ENCODE assay signal across 11 cellular contexts in the genomic region with DNA sequence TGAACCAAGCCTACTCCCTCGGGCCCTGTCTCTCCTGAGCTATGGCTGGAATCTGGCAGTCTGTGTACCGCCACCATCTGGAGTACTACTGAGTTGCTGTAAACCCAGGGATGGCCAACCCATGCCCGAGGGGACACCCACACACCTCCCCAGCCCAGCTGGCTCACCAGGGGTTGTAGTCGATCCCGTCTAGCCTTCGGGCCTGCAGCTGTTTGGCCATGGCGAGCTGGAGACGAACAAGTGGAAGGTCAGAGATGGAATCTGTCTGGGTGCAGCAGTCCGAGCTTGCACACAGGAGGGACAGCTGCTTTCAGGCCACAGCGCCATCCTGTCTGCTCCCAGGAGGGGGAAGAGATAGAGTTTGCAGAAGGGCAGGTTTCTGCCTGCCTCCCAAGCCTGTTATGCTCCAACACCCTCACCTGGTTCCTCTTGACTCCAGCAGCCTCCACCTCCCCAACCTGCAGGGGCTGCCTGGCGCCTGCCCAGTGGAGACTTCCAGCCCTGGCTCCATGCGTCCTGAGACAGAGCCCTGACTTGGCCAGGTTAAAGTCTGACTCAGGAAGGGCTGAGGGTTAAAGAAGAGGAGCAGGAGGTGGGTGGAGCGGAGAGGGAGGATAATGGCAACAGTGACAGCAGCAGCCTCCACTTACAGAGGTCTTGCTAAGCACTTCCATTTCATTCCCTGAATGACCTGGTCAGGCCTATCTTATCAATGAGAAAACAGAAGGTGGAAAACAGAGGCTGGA. TPM values are rescaled to one million over a fixed set of nuclear protein-coding genes. Genes with fewer than 3 reads are reported as not detected.
DNase-seq lines count a peak whose midpoint lies in the region; ATAC-seq, FAIRE-seq and TF ChIP-seq lines count a peak whose summit lies in the region.
"Had no signal": no experiment of that assay in that cellular context is flagged by ENCODE, and none has a peak within 500 bp of the region (broad histone marks: within the 10 kb centered on the region; RNA-seq: fewer than 3 reads in every experiment).

No MANE protein-coding gene starts in this region.

- TF ChIP-seq CTCF in K562 (IDR thresholded peaks at IDR 0.05 in 2 of 3, conservative IDR thresholded peaks at IDR 0.05 in 1 of 3; ENCODE audit: insufficient read depth in 2 of 3, low read depth in 1 of 3, low read length in 3 of 3): peak in 2 of 3 experiments; percentile 36 to 41; a peak in 4 of 6 replicates

- H3K36me3 ChIP-seq in BLaER1 (peaks cover 30% of the 10 kb centered on the region), K562 (ENCODE audit: control insufficient read depth, insufficient read depth, low read length) (peaks cover 7% of the 10 kb centered on the region; the same call in 2 of the 3 replicates), mesenchymal stem cell (ENCODE audit: control insufficient read depth in 1 of 2, insufficient read depth in 2 of 2, low read depth in 1 of 2, low read length in 2 of 2) (peaks cover 8 to 11% of the 10 kb centered on the region in 2 experiments)

- H3K4me1 ChIP-seq in BLaER1 (peaks cover 36% of the 10 kb centered on the region), K562 (replicated peaks in 1 of 2; ENCODE audit: control insufficient read depth in 2 of 2, insufficient read depth in 2 of 2, low read length in 2 of 2) (peaks cover 21 to 26% of the 10 kb centered on the region in 2 experiments; a peak in 4 of 5 replicates), mesenchymal stem cell (ENCODE audit: control insufficient read depth, insufficient read depth, low read depth, low read length) (peaks cover 2% of the 10 kb centered on the region)

- no peak overlapping the region for H4K91ac ChIP-seq in mesenchymal stem cell (ENCODE audit: low read length)

- TF ChIP-seq EP300 in K562 (IDR thresholded peaks at IDR 0.05; ENCODE audit: low read length): peak; percentile 80

- FAIRE-seq in K562 (lab: Jason Lieb, UNC) (peak; percentile 100), frontal cortex (lab: Jason Lieb, UNC) (no peak)
- FAIRE-seq: endothelial cell of umbilical vein, H54 had no signal

- no peak overlapping the region for H3K23ac ChIP-seq in mesenchymal stem cell (ENCODE audit: low read length in 2 of 2)

- DNase-seq in NCI-H146 treated with DMSO at 0.1 percent for 48 hours (lab: John Stamatoyannopoulos, UW; ENCODE audit: unreplicated experiment) (peak; percentile 28), K562 (ENCODE audit: extremely low read depth in 1 of 4, low spot score in 3 of 4) (peak; percentile 92 to 94 (median 94)), mesenchymal stem cell (peak; percentile 6), NCI-H524 treated with DMSO at 0.1 percent for 48 hours (lab: John Stamatoyannopoulos, UW) (no peak), frontal cortex (ENCODE audit: low spot score in 2 of 2) (no peak)
- DNase-seq in activated CD4-positive, alpha-beta T cell treated with anti-CD3 and anti-CD28 coated beads for 36 hours: no peak

- H3K9me3 ChIP-seq in BLaER1 (peaks cover 6% of the 10 kb centered on the region; the same call in 1 of the 2 replicates), K562 (replicated peaks; ENCODE audit: control insufficient read depth, insufficient read depth, low read depth, low read length) (peaks cover 8% of the 10 kb centered on the region), mesenchymal stem cell (ENCODE audit: control insufficient read depth, low read length) (peaks cover 5% of the 10 kb centered on the region)

- H2AFZ ChIP-seq in K562 (ENCODE audit: low read depth, low read length) (peak overlapping the region; percentile 67), mesenchymal stem cell (ENCODE audit: low read depth, low read length) (no peak overlapping the region)

- intact Hi-C loops in K562 (cut with micrococcal nuclease): loop anchor here (1.0 kb wide), 1 partner anchor 16 kb away; a partner anchor contains a TSS
- intact Hi-C loops in activated CD4-positive, alpha-beta T cell treated with anti-CD3 and anti-CD28 coated beads for 36 hours (cut with DNase I, micrococcal nuclease): no loop called here

- no peaks in the 10 kb centered on the region for H3K27me3 Mint-ChIP-seq in activated CD4-positive, alpha-beta T cell treated with anti-CD3 and anti-CD28 coated beads for 36 hours
- H3K27me3 Mint-ChIP-seq: activated naive CD4-positive, alpha-beta T cell treated with anti-CD3 and anti-CD28 coated beads, Interleukin-2, amount 50 U/mL, for 24 hours had no signal

- peak; percentile 95 for ATAC-seq in K562
- no peak for ATAC-seq in HG03139 (IDR thresholded peaks at IDR 0.05; ENCODE audit: unreplicated experiment)
- no peak for ATAC-seq in activated CD4-positive, alpha-beta T cell treated with anti-CD3 and anti-CD28 coated beads for 36 hours

- no peak for TF ChIP-seq POLR2A in K562 (conservative IDR thresholded peaks at IDR 0.05)

- POLR2A ChIA-PET in K562 (lab: Yijun Ruan, JAX): interaction anchor here (0.5 to 2.5 kb wide), 11 partner anchors 9 to 111 kb away, joined by 3 to 9 read pairs (median 3); a partner anchor contains a TSS
- POLR2A ChIA-PET in activated CD4-positive, alpha-beta T cell treated with anti-CD3 and anti-CD28 coated beads for 36 hours (lab: Charles Lee): no interaction called here

- no peak for TF ChIP-seq RAD21 in K562 (CRISPR knock-in tag; conservative IDR thresholded peaks at IDR 0.05 in 1 of 2, IDR thresholded peaks at IDR 0.05 in 1 of 2)

- no peak overlapping the region for H3K4ac ChIP-seq in mesenchymal stem cell (ENCODE audit: low read depth in 1 of 2, low read length in 2 of 2)

- H4K8ac ChIP-seq in mesenchymal stem cell (ENCODE audit: low read length): no peak overlapping the region

- H2AK5ac ChIP-seq in mesenchymal stem cell (ENCODE audit: low read length, severe bottlenecking): no peak overlapping the region

- peaks cover 4% of the 10 kb centered on the region; the same call in 1 of the 3 replicates for H3K79me2 ChIP-seq in K562 (ENCODE audit: control insufficient read depth, insufficient read depth, low read length)

- BruUV-seq in K562 (replicated peaks; lab: Mats Ljungman, UMichigan): no TSS peak

- H3K18ac ChIP-seq in mesenchymal stem cell (ENCODE audit: low read depth in 1 of 2, low read length in 2 of 2): no peak overlapping the region

- H3K4me3 ChIP-seq in BLaER1: no peak overlapping the region
- no peak overlapping the region; the same call in 1 of the 2 replicates for H3K4me3 ChIP-seq in K562
- no peak overlapping the region for H3K4me3 ChIP-seq in mesenchymal stem cell (ENCODE audit: insufficient read depth in 1 of 2, low read depth in 1 of 2, low read length in 2 of 2)

- no peak overlapping the region for H2BK5ac ChIP-seq in mesenchymal stem cell (ENCODE audit: low read depth, low read length, poor library complexity, severe bottlenecking)

- CTCF ChIA-PET in K562 (lab: Yijun Ruan, JAX; ENCODE audit: low intra/inter-chr PET ratio): no interaction called here
- CTCF ChIA-PET in activated CD4-positive, alpha-beta T cell treated with anti-CD3 and anti-CD28 coated beads for 36 hours (lab: Charles Lee): interaction anchor here (0.8 to 1.6 kb wide), 2 partner anchors 18 to 56 kb away, joined by 3 to 5 read pairs; no protein-coding TSS in a partner anchor

- 20% methylated on average over 12 of the region's 13 CpGs for WGBS in K562 (ENCODE audit: insufficient coverage, low coverage, missing lambda C conversion rate)
- WGBS in mesenchymal stem cell: 79% methylated on average over 9 of the region's 13 CpGs

- H3K9me3 Mint-ChIP-seq in activated CD4-positive, alpha-beta T cell treated with anti-CD3 and anti-CD28 coated beads for 36 hours (ENCODE audit: low read depth): peaks cover 3% of the 10 kb centered on the region
- H3K9me3 Mint-ChIP-seq: activated naive CD4-positive, alpha-beta T cell treated with anti-CD3 and anti-CD28 coated beads, Interleukin-2, amount 50 U/mL, for 24 hours had no signal

- peak overlapping the region; percentile 58 for H3K27ac ChIP-seq in BLaER1
- H3K27ac ChIP-seq in K562 (ENCODE audit: extremely low read depth, low read depth, low read length): peak overlapping the region; percentile 79
- no peak overlapping the region for H3K27ac ChIP-seq in mesenchymal stem cell (ENCODE audit: low read length, poor library complexity, severe bottlenecking)

- H3K9ac ChIP-seq in BLaER1 (no peak overlapping the region), K562 (ENCODE audit: insufficient read depth in 1 of 2, low read depth in 2 of 2, low read length in 2 of 2) (peak overlapping the region; percentile 55 to 72), mesenchymal stem cell (ENCODE audit: low read length) (no peak overlapping the region)

- no peak overlapping the region for H3K27ac Mint-ChIP-seq in activated CD4-positive, alpha-beta T cell treated with anti-CD3 and anti-CD28 coated beads for 36 hours
- H3K27ac Mint-ChIP-seq: activated naive CD4-positive, alpha-beta T cell treated with anti-CD3 and anti-CD28 coated beads, Interleukin-2, amount 50 U/mL, for 24 hours had no signal

- in situ Hi-C loops in K562 (cut with MboI): no loop called here

- H3K9me1 ChIP-seq in K562 (ENCODE audit: control insufficient read depth, insufficient read depth, low read length): peaks cover 10% of the 10 kb centered on the region

- H3K27me3 ChIP-seq in BLaER1 (no peaks in the 10 kb centered on the region), K562 (ENCODE audit: control insufficient read depth in 2 of 2, insufficient read depth in 2 of 2, low read length in 2 of 2) (no peaks in the 10 kb centered on the region), mesenchymal stem cell (ENCODE audit: control insufficient read depth in 1 of 2, insufficient read depth in 1 of 2, low read length in 2 of 2) (no peaks in the 10 kb centered on the region)

- H3K14ac ChIP-seq in mesenchymal stem cell (ENCODE audit: low read length in 2 of 2): no peak overlapping the region

- peaks cover 15% of the 10 kb centered on the region for H3K36me3 Mint-ChIP-seq in activated CD4-positive, alpha-beta T cell treated with anti-CD3 and anti-CD28 coated beads for 36 hours (ENCODE audit: low read depth)

- no peaks in the 10 kb centered on the region for H3K4me1 Mint-ChIP-seq in activated CD4-positive, alpha-beta T cell treated with anti-CD3 and anti-CD28 coated beads for 36 hours

- no peak overlapping the region for H3K4me3 Mint-ChIP-seq in activated CD4-positive, alpha-beta T cell treated with anti-CD3 and anti-CD28 coated beads for 36 hours
- H3K4me3 Mint-ChIP-seq: activated naive CD4-positive, alpha-beta T cell treated with anti-CD3 and anti-CD28 coated beads, Interleukin-2, amount 50 U/mL, for 24 hours had no signal

- H2BK120ac ChIP-seq in mesenchymal stem cell (ENCODE audit: low read depth, low read length): no peak overlapping the region

- no peak overlapping the region for H2BK12ac ChIP-seq in mesenchymal stem cell (ENCODE audit: low read length in 2 of 2)

- no peak overlapping the region for H2BK15ac ChIP-seq in mesenchymal stem cell (ENCODE audit: low read depth, poor library complexity, severe bottlenecking)

- H3K4me2 ChIP-seq in BLaER1 (peak overlapping the region; percentile 73), K562 (ENCODE audit: insufficient read depth, low read length) (peak overlapping the region; percentile 81), mesenchymal stem cell (ENCODE audit: low read length, poor library complexity, severe bottlenecking) (no peak overlapping the region)

- peaks cover 12% of the 10 kb centered on the region for H3K79me1 ChIP-seq in mesenchymal stem cell (replicated peaks; ENCODE audit: low read length, poor library complexity, severe bottlenecking)

- peaks cover 23% of the 10 kb centered on the region for H4K20me1 ChIP-seq in BLaER1
- H4K20me1 ChIP-seq in K562 (replicated peaks; ENCODE audit: control insufficient read depth, insufficient read depth, low read length): no peaks in the 10 kb centered on the region

RNA-seq across cellular contexts. Expression of a gene that starts 15.8 kb away (rescaled TPM):
- 36.0 and 123 TPM in 2 replicates for total RNA-seq in K562 (2011; cell fraction: chromatin; rRNA removed; ENCODE audit: low replicate concordance)
- total RNA-seq in K562 (2011; cell fraction: nucleolus; rRNA removed): 67.4 and 74.2 TPM in 2 replicates
- total RNA-seq in K562 (2011; cell fraction: nucleoplasm; rRNA removed): 36.3 and 47.1 TPM in 2 replicates
- total RNA-seq in K562 (2014; rRNA removed) (42.9 and 51.1 TPM in 2 replicates), K562 (2014; rRNA removed; fragmentation: Illumina TruSeq; extraction: Trizol) (12.1 and 20.6 TPM in 2 replicates), K562 (2015; rRNA removed; fragmentation: Illumina TruSeq; extraction: Trizol) (29.5 and 33.6 TPM in 2 replicates), K562 (2021) (121 and 133 TPM in 2 replicates), frontal cortex (10.2 TPM)
- polyA plus RNA-seq in K562 (2011; rRNA removed) (50.5 and 79.2 TPM in 2 replicates), K562 (2014; fragmentation: Illumina TruSeq; extraction: Trizol) (37.4 and 49.5 TPM in 2 replicates), K562 (2014; fragmentation: Nextera tagmentation; extraction: Ambion mirVana) (10 to 100 TPM; 10.6 to 13.2 TPM), K562 (2014; rRNA removed) (45.2 and 71.9 TPM in 2 replicates)
- polyA plus RNA-seq in K562 (2011; cell fraction: cytosol; rRNA removed): 59.3 and 94.1 TPM in 2 replicates
- 201 and 270 TPM in 2 replicates for polyA plus RNA-seq in K562 (2011; cell fraction: nucleus; rRNA removed)
- 54.2 and 74.3 TPM in 2 replicates for polyA plus RNA-seq in K562 (2012)
- 20.6 and 27.5 TPM in 2 replicates for polyA minus RNA-seq in K562 (2011; rRNA and poly(A)+ RNA removed)
- polyA minus RNA-seq in K562 (2011; cell fraction: cytosol; rRNA and poly(A)+ RNA removed): 24.1 and 29.0 TPM in 2 replicates
- 23.0 and 42.3 TPM in 2 replicates for polyA minus RNA-seq in K562 (2011; cell fraction: nucleus; rRNA and poly(A)+ RNA removed)
- 9.0 TPM for polyA plus RNA-seq in mesenchymal stem cell (2013, experiment 1 of 2)
- 8.9 TPM for polyA plus RNA-seq in mesenchymal stem cell (2013, experiment 2 of 2)
- total RNA-seq in activated CD4-positive, alpha-beta T cell treated with anti-CD3 and anti-CD28 coated beads for 36 hours: 10 to 100 TPM; 87.9 to 92.9 TPM

RNA-seq across cellular contexts. Expression of a gene that starts 27.1 kb away (rescaled TPM):
- total RNA-seq in K562 (2011; cell fraction: chromatin; rRNA removed; ENCODE audit: low replicate concordance): 4.9 and 20.6 TPM in 2 replicates
- total RNA-seq in K562 (2011; cell fraction: nucleolus; rRNA removed): 39.7 and 40.4 TPM in 2 replicates
- 11.4 and 14.2 TPM in 2 replicates for total RNA-seq in K562 (2011; cell fraction: nucleoplasm; rRNA removed)
- 91.0 and 99.6 TPM in 2 replicates for total RNA-seq in K562 (2014; rRNA removed)
- 6.3 and 8.8 TPM in 2 replicates for total RNA-seq in K562 (2014; rRNA removed; fragmentation: Illumina TruSeq; extraction: Trizol)
- 25.5 and 26.3 TPM in 2 replicates for total RNA-seq in K562 (2015; rRNA removed; fragmentation: Illumina TruSeq; extraction: Trizol)
- total RNA-seq in K562 (2021): 83.2 and 84.9 TPM in 2 replicates
- 30.0 and 42.1 TPM in 2 replicates for polyA plus RNA-seq in K562 (2011; rRNA removed)
- polyA plus RNA-seq in K562 (2011; cell fraction: cytosol; rRNA removed): 52.4 and 156 TPM in 2 replicates
- polyA plus RNA-seq in K562 (2011; cell fraction: nucleus; rRNA removed): 58.2 and 77.0 TPM in 2 replicates
- polyA plus RNA-seq in K562 (2012): 34.3 and 45.7 TPM in 2 replicates
- polyA plus RNA-seq in K562 (2014; fragmentation: Illumina TruSeq; extraction: Trizol): 8.7 and 16.3 TPM in 2 replicates
- 1 to 10 TPM; 1.2 to 3.8 TPM for polyA plus RNA-seq in K562 (2014; fragmentation: Nextera tagmentation; extraction: Ambion mirVana)
- 77.2 and 80.2 TPM in 2 replicates for polyA plus RNA-seq in K562 (2014; rRNA removed)
- 10.2 and 12.4 TPM in 2 replicates for polyA minus RNA-seq in K562 (2011; rRNA and poly(A)+ RNA removed)
- 23.4 and 24.1 TPM in 2 replicates for polyA minus RNA-seq in K562 (2011; cell fraction: cytosol; rRNA and poly(A)+ RNA removed)
- 16.2 and 20.6 TPM in 2 replicates for polyA minus RNA-seq in K562 (2011; cell fraction: nucleus; rRNA and poly(A)+ RNA removed)
- polyA plus RNA-seq in mesenchymal stem cell (2013, experiment 1 of 2): 9.6 TPM
- polyA plus RNA-seq in mesenchymal stem cell (2013, experiment 2 of 2): 9.0 TPM
- 21.6 TPM for total RNA-seq in frontal cortex
- 1 to 10 TPM; 7.3 to 9.3 TPM for total RNA-seq in activated CD4-positive, alpha-beta T cell treated with anti-CD3 and anti-CD28 coated beads for 36 hours

RNA-seq across cellular contexts. Expression of a gene that starts 36.4 kb away (rescaled TPM):
- total RNA-seq in K562 (2011; cell fraction: chromatin; rRNA removed; ENCODE audit: low replicate concordance): 34.0 and 59.4 TPM in 2 replicates
- total RNA-seq in K562 (2011; cell fraction: nucleolus; rRNA removed): 26.8 and 33.7 TPM in 2 replicates
- total RNA-seq in K562 (2011; cell fraction: nucleoplasm; rRNA removed): 23.8 and 32.1 TPM in 2 replicates
- total RNA-seq in K562 (2014; rRNA removed) (11.1 and 16.0 TPM in 2 replicates), K562 (2014; rRNA removed; fragmentation: Illumina TruSeq; extraction: Trizol) (6.5 and 8.8 TPM in 2 replicates), K562 (2015; rRNA removed; fragmentation: Illumina TruSeq; extraction: Trizol) (8.5 and 9.2 TPM in 2 replicates), K562 (2021) (11.7 and 14.7 TPM in 2 replicates), frontal cortex (9.8 TPM)
- polyA plus RNA-seq in K562 (2011; rRNA removed) (16.1 and 20.2 TPM in 2 replicates), K562 (2014; fragmentation: Illumina TruSeq; extraction: Trizol) (13.4 and 14.8 TPM in 2 replicates), K562 (2014; fragmentation: Nextera tagmentation; extraction: Ambion mirVana) (10 to 100 TPM in 1 of 2 experiments, 1 to 10 TPM in 1; 6.4 to 11.0 TPM), K562 (2014; rRNA removed) (16.8 and 21.8 TPM in 2 replicates)
- polyA plus RNA-seq in K562 (2011; cell fraction: cytosol; rRNA removed): 21.7 and 22.5 TPM in 2 replicates
- polyA plus RNA-seq in K562 (2011; cell fraction: nucleus; rRNA removed): 41.4 and 54.7 TPM in 2 replicates
- 9.8 and 19.5 TPM in 2 replicates for polyA plus RNA-seq in K562 (2012)
- polyA minus RNA-seq in K562 (2011; rRNA and poly(A)+ RNA removed): 6.0 and 7.0 TPM in 2 replicates
- polyA minus RNA-seq in K562 (2011; cell fraction: cytosol; rRNA and poly(A)+ RNA removed): 5.9 and 6.1 TPM in 2 replicates
- polyA minus RNA-seq in K562 (2011; cell fraction: nucleus; rRNA and poly(A)+ RNA removed): 6.3 and 7.3 TPM in 2 replicates
- 5.2 TPM for polyA plus RNA-seq in mesenchymal stem cell (2013, experiment 1 of 2)
- 5.6 TPM for polyA plus RNA-seq in mesenchymal stem cell (2013, experiment 2 of 2)
- 10 to 100 TPM; 14.8 to 18.5 TPM for total RNA-seq in activated CD4-positive, alpha-beta T cell treated with anti-CD3 and anti-CD28 coated beads for 36 hours

RNA-seq across cellular contexts. Expression of a gene that starts 36.6 kb away (rescaled TPM):
- total RNA-seq in K562 (2011; cell fraction: chromatin; rRNA removed; ENCODE audit: low replicate concordance): 23.0 and 71.8 TPM in 2 replicates
- 46.7 and 55.7 TPM in 2 replicates for total RNA-seq in K562 (2011; cell fraction: nucleolus; rRNA removed)
- 50.5 and 51.6 TPM in 2 replicates for total RNA-seq in K562 (2011; cell fraction: nucleoplasm; rRNA removed)
- total RNA-seq in K562 (2014; rRNA removed) (15.3 and 17.2 TPM in 2 replicates), K562 (2014; rRNA removed; fragmentation: Illumina TruSeq; extraction: Trizol) (5.5 and 6.4 TPM in 2 replicates), K562 (2015; rRNA removed; fragmentation: Illumina TruSeq; extraction: Trizol) (8.4 TPM in 2 replicates), K562 (2021) (23.5 and 24.7 TPM in 2 replicates), frontal cortex (19.6 TPM)
- polyA plus RNA-seq in K562 (2011; rRNA removed) (8.9 and 11.5 TPM in 2 replicates), K562 (2014; fragmentation: Illumina TruSeq; extraction: Trizol) (14.0 and 19.8 TPM in 2 replicates), K562 (2014; fragmentation: Nextera tagmentation; extraction: Ambion mirVana) (1 to 10 TPM; 2.9 to 3.5 TPM), K562 (2014; rRNA removed) (13.4 and 15.4 TPM in 2 replicates)
- 12.9 and 17.9 TPM in 2 replicates for polyA plus RNA-seq in K562 (2011; cell fraction: cytosol; rRNA removed)
- 10.0 and 13.2 TPM in 2 replicates for polyA plus RNA-seq in K562 (2011; cell fraction: nucleus; rRNA removed)
- polyA plus RNA-seq in K562 (2012): 14.0 and 15.6 TPM in 2 replicates
- polyA minus RNA-seq in K562 (2011; rRNA and poly(A)+ RNA removed): 13.2 and 19.4 TPM in 2 replicates
- 13.9 and 15.2 TPM in 2 replicates for polyA minus RNA-seq in K562 (2011; cell fraction: cytosol; rRNA and poly(A)+ RNA removed)
- 7.0 and 8.6 TPM in 2 replicates for polyA minus RNA-seq in K562 (2011; cell fraction: nucleus; rRNA and poly(A)+ RNA removed)
- polyA plus RNA-seq in mesenchymal stem cell (2013, experiment 1 of 2): 45.4 TPM
- 46.0 TPM for polyA plus RNA-seq in mesenchymal stem cell (2013, experiment 2 of 2)
- total RNA-seq in activated CD4-positive, alpha-beta T cell treated with anti-CD3 and anti-CD28 coated beads for 36 hours: 10 to 100 TPM; 14.9 to 15.5 TPM

RNA-seq across cellular contexts. Expression of a gene that starts 58.3 kb away (rescaled TPM):
- 18.2 and 40.1 TPM in 2 replicates for total RNA-seq in K562 (2011; cell fraction: chromatin; rRNA removed; ENCODE audit: low replicate concordance)
- 20.8 and 24.3 TPM in 2 replicates for total RNA-seq in K562 (2011; cell fraction: nucleolus; rRNA removed)
- total RNA-seq in K562 (2011; cell fraction: nucleoplasm; rRNA removed): 19.8 and 21.3 TPM in 2 replicates
- total RNA-seq in K562 (2014; rRNA removed) (9.9 and 16.6 TPM in 2 replicates), K562 (2014; rRNA removed; fragmentation: Illumina TruSeq; extraction: Trizol) (8.0 and 10.5 TPM in 2 replicates), K562 (2015; rRNA removed; fragmentation: Illumina TruSeq; extraction: Trizol) (11.4 TPM in 2 replicates), K562 (2021) (24.4 and 27.5 TPM in 2 replicates), frontal cortex (6.5 TPM)
- polyA plus RNA-seq in K562 (2011; rRNA removed) (21.7 and 24.9 TPM in 2 replicates), K562 (2014; fragmentation: Illumina TruSeq; extraction: Trizol) (28.7 and 30.5 TPM in 2 replicates), K562 (2014; fragmentation: Nextera tagmentation; extraction: Ambion mirVana) (1 to 10 TPM; 2.3 to 3.0 TPM), K562 (2014; rRNA removed) (14.3 and 18.6 TPM in 2 replicates)
- polyA plus RNA-seq in K562 (2011; cell fraction: cytosol; rRNA removed): 22.3 and 28.3 TPM in 2 replicates
- polyA plus RNA-seq in K562 (2011; cell fraction: nucleus; rRNA removed): 27.4 and 32.4 TPM in 2 replicates
- polyA plus RNA-seq in K562 (2012): 22.9 and 34.5 TPM in 2 replicates
- polyA minus RNA-seq in K562 (2011; rRNA and poly(A)+ RNA removed): 15.3 and 16.0 TPM in 2 replicates
- polyA minus RNA-seq in K562 (2011; cell fraction: cytosol; rRNA and poly(A)+ RNA removed): 6.4 and 6.9 TPM in 2 replicates
- 7.1 and 10.0 TPM in 2 replicates for polyA minus RNA-seq in K562 (2011; cell fraction: nucleus; rRNA and poly(A)+ RNA removed)
- 16.8 TPM for polyA plus RNA-seq in mesenchymal stem cell (2013, experiment 1 of 2)
- polyA plus RNA-seq in mesenchymal stem cell (2013, experiment 2 of 2): 17.1 TPM
- 10 to 100 TPM; 10.5 to 14.0 TPM for total RNA-seq in activated CD4-positive, alpha-beta T cell treated with anti-CD3 and anti-CD28 coated beads for 36 hours

Comparison
In these comparisons a context has a peak if more than half of its experiments do, and no peak if none do; other contexts are left out.
1. H3K9ac ChIP-seq: peak in K562 (2 of 2); none in BLaER1 (single experiment) and mesenchymal stem cell (single experiment).
2. DNase-seq: peak in NCI-H146 treated with DMSO at 0.1 percent for 48 hours (single experiment), K562 (4 of 4) and mesenchymal stem cell (single experiment); none in NCI-H524 treated with DMSO at 0.1 percent for 48 hours (single experiment), frontal cortex (0 of 2) and activated CD4-positive, alpha-beta T cell treated with anti-CD3 and anti-CD28 coated beads for 36 hours (single experiment).